ENCODE assay signal across 8 cellular contexts in genomic region chr1:204162498-204163074, GRCh38. TPM values are rescaled to one million over a fixed set of nuclear protein-coding genes. Genes with fewer than 3 reads are reported as not detected.
DNase-seq lines count a peak whose midpoint lies in the region; ATAC-seq and TF ChIP-seq lines count a peak whose summit lies in the region.

No MANE protein-coding gene starts in this region.

- H3K9me3 ChIP-seq in Caco-2: no peaks in the 10 kb centered on the region

- TF ChIP-seq CTCF in Caco-2 (IDR thresholded peaks at IDR 0.05; ENCODE audit: insufficient read depth in 1 of 2, low read depth in 1 of 2, low read length in 1 of 2, severe bottlenecking in 1 of 2, unreplicated experiment in 1 of 2): peak; percentile 97
- TF ChIP-seq CTCF in kidney epithelial cell (IDR thresholded peaks at IDR 0.05; ENCODE audit: insufficient read depth, low read length, poor library complexity, severe bottlenecking): peak; percentile 99

- no peaks in the 10 kb centered on the region for H3K27me3 ChIP-seq in Caco-2 (replicated peaks; ENCODE audit: control insufficient read depth, insufficient read depth, low read length)
- H3K27me3 ChIP-seq in kidney epithelial cell (ENCODE audit: control insufficient read depth, insufficient read depth, low read length): no peaks in the 10 kb centered on the region

- H3K27me3 Mint-ChIP-seq in Caco-2 (ENCODE audit: insufficient read depth, unreplicated experiment): no peaks in the 10 kb centered on the region

- H3K36me3 ChIP-seq in Caco-2 (ENCODE audit: control insufficient read depth, insufficient read depth, low read length): no peaks in the 10 kb centered on the region
- H3K36me3 ChIP-seq in kidney epithelial cell (ENCODE audit: control insufficient read depth, insufficient read depth, low read length): no peaks in the 10 kb centered on the region

- peak; percentile 63 for ATAC-seq in HG02981 (IDR thresholded peaks at IDR 0.05; ENCODE audit: unreplicated experiment)
- peak; percentile 84 to 86 for ATAC-seq in activated CD4-positive, CD25-positive, alpha-beta regulatory T cell treated with anti-CD3 and anti-CD28 coated beads, Interleukin-2, amount 50 U/mL, for 24 hours
- ATAC-seq in HG03045 (IDR thresholded peaks at IDR 0.05; ENCODE audit: unreplicated experiment): no peak

- no peaks in the 10 kb centered on the region for H3K4me1 ChIP-seq in Caco-2

- POLR2A ChIA-PET in Caco-2 (lab: Charles Lee): interaction anchor here (0.6 kb wide), 1 partner anchor 317 kb away, joined by 3 read pairs; no protein-coding TSS in a partner anchor

- DNase-seq in Caco-2 (peak; percentile 82 to 90), NCI-H345 treated with DMSO at 0.1 percent for 48 hours (lab: John Stamatoyannopoulos, UW; ENCODE audit: unreplicated experiment) (peak; percentile 63), caudate nucleus (lab: John Stamatoyannopoulos, UW) (peak in 58 of 61 donors; percentile 15 to 83 (median 60)), kidney epithelial cell (ENCODE audit: low read depth) (peak; percentile 21)
- peak; percentile 85 for DNase-seq in stimulated activated CD4-positive, alpha-beta T cell treated with anti-CD3 and anti-CD28 coated beads, Interleukin-2, amount 100 ng/mL, for 24 hours

- intact Hi-C loops in Caco-2 (cut with micrococcal nuclease; ENCODE audit: unreplicated experiment): loop anchor here (1.0 to 2.0 kb wide), 7 partner anchors 30 to 301 kb away; partner anchors contain the start of gene SNRPE

- no peak overlapping the region for H3K27ac ChIP-seq in caudate nucleus (ENCODE audit: low read depth, low read length)

- CTCF ChIA-PET in Caco-2 (lab: Charles Lee): interaction anchor here (0.6 to 3.0 kb wide), 21 partner anchors 11 to 380 kb away, joined by 3 to 39 read pairs (median 6); partner anchors contain the start of genes ETNK2, GOLT1A, KISS1 and PLEKHA6

- no peak overlapping the region for H3K4me3 Mint-ChIP-seq in Caco-2 (ENCODE audit: unreplicated experiment)

- no peak overlapping the region for H3K4me3 ChIP-seq in Caco-2 (ENCODE audit: low read depth, low read length)
- H3K4me3 ChIP-seq in kidney epithelial cell (ENCODE audit: low read depth, low read length): no peak overlapping the region

- no peak overlapping the region for H3K27ac Mint-ChIP-seq in Caco-2 (ENCODE audit: unreplicated experiment)

- H3K36me3 Mint-ChIP-seq in Caco-2 (ENCODE audit: insufficient read depth, unreplicated experiment): no peaks in the 10 kb centered on the region

- no peaks in the 10 kb centered on the region for H3K9me3 Mint-ChIP-seq in Caco-2 (ENCODE audit: unreplicated experiment)

- no TSS peak for BruUV-seq in Caco-2 (replicated peaks; lab: Mats Ljungman, UMichigan)

- no peaks in the 10 kb centered on the region for H3K4me1 Mint-ChIP-seq in Caco-2 (ENCODE audit: low read depth, unreplicated experiment)

RNA-seq across cellular contexts. Expression of gene REN, which starts 3.6 kb away (rescaled TPM):
- not detected in 2 replicates for total RNA-seq in Caco-2 (2022)
- 5.2 and 9.1 TPM in 2 replicates for total RNA-seq in kidney epithelial cell

RNA-seq across cellular contexts. Expression of gene ETNK2, which starts 10.7 kb away (rescaled TPM):
- 16.2 and 21.9 TPM in 2 replicates for total RNA-seq in Caco-2 (2022)
- total RNA-seq in kidney epithelial cell: 19.0 and 29.5 TPM in 2 replicates

RNA-seq across cellular contexts. Expression of gene KISS1, which starts 33.7 kb away (rescaled TPM):
- 2.9 and 3.3 TPM in 2 replicates for total RNA-seq in Caco-2 (2022)
- 3.9 and 8.8 TPM in 2 replicates for total RNA-seq in kidney epithelial cell

RNA-seq across cellular contexts. Expression of gene GOLT1A, which starts 51.2 kb away (rescaled TPM):
- total RNA-seq in Caco-2 (2022) (20.4 and 25.9 TPM in 2 replicates), kidney epithelial cell (5.0 and 9.2 TPM in 2 replicates)

Comparison
In these comparisons a context has a peak if more than half of its experiments do, and no peak if none do; other contexts are left out.
1. DNase-seq: peak in every context shown above with its lines; median percentile 86 in Caco-2; 85 in stimulated activated CD4-positive, alpha-beta T cell treated with anti-CD3 and anti-CD28 coated beads, Interleukin-2, amount 100 ng/mL, for 24 hours; 63 in NCI-H345 treated with DMSO at 0.1 percent for 48 hours; 60 in caudate nucleus; 21 in kidney epithelial cell.